In the genomic region with DNA sequence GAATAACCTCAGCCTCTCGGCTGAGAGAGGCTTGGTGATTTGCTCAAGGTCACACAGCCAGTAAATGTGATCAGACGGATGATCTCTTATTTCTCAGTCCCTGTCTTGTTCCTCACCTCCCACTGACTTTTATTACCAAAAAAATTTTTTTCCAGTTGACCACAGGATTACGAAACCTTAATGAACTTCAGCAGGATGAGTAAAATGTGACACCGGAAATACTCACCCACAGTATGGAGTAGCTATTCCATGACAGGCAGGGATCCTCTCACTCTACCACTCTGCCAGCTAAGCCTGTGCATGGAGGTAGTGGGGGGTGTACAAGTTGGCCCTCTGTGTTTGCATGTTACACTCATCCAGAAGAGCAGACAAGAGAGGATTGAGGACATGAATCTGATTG, we compare ENCODE assay signal across 18 cellular contexts.
DNase-seq lines count a peak whose midpoint lies in the region; ATAC-seq and TF ChIP-seq lines count a peak whose summit lies in the region.
"Had no signal": no experiment of that assay in that cellular context is flagged by ENCODE, and none has a peak within 500 bp of the region (broad histone marks: within the 10 kb centered on the region; RNA-seq: fewer than 3 reads in every experiment).

No MANE protein-coding gene starts in this region.

- in situ Hi-C loops in astrocyte of the spinal cord (cut with HindIII; ENCODE audit: low sequenced_read_pairs), result no loop called here

- DNase-seq in AG20443 (ENCODE audit: low spot score), result peak; percentile 68
- DNase-seq in HT1080 (ENCODE audit: low read depth), result peak; percentile 82
- peak; percentile 49 for DNase-seq in astrocyte of the spinal cord (ENCODE audit: low read depth, low spot score)
- peak; percentile 5 for DNase-seq in iris pigment epithelial cell (ENCODE audit: low read depth)
- DNase-seq in cerebellum (ENCODE audit: low spot score), result no peak
- DNase-seq in mucosa of gallbladder (ENCODE audit: low spot score), result no peak
- DNase-seq: activated CD4-positive, alpha-beta T cell treated with anti-CD3 and anti-CD28 coated beads, Interleukin-2, amount 10 ng/mL, durations not matched to agents 24 days and 14 days; activated CD8-positive, alpha-beta memory T cell treated with anti-CD3 and anti-CD28 coated beads, Interleukin-2, amount 10 ng/mL, durations not matched to agents 7 days and 5 days; naive B cell; NCI-H146; NCI-H524 treated with DMSO at 0.1 percent for 48 hours; right cardiac atrium had no signal

- no peak for TF ChIP-seq CTCF in astrocyte of the spinal cord (IDR thresholded peaks at IDR 0.05; ENCODE audit: low read depth, low read length)

- no peak overlapping the region for H3K4me3 ChIP-seq in astrocyte of the spinal cord (ENCODE audit: low read depth, low read length)
- H3K4me3 ChIP-seq: suprapubic skin had no signal

- no peak for ATAC-seq in GM21528 (IDR thresholded peaks at IDR 0.05; ENCODE audit: low FRiP score, unreplicated experiment)
- ATAC-seq in SK-N-SH treated with all-trans-retinoic acid at 6 μM for 48 hours, result no peak
- ATAC-seq: activated CD8-positive, alpha-beta memory T cell treated with anti-CD3 and anti-CD28 coated beads, Interleukin-2, amount 10 ng/mL, durations not matched to agents 7 days and 5 days; activated naive CD4-positive, alpha-beta T cell treated with anti-CD3 and anti-CD28 coated beads, Interleukin-2, amount 50 U/mL, for 72 hours; HCT116; right cardiac atrium; Right ventricle myocardium inferior had no signal

TF ChIP-seq in SK-N-SH treated with all-trans-retinoic acid at 6 μM for 48 hours, 23 proteins besides CTCF, POLR2A, EP300 and RAD21:
- TF ChIP-seq TCF4 (CRISPR knock-in tag; IDR thresholded peaks at IDR 0.05; ENCODE audit: borderline replicate concordance) (no peak), TOX (CRISPR knock-in tag; IDR thresholded peaks at IDR 0.05; ENCODE audit: borderline replicate concordance) (no peak), ISL1 (CRISPR knock-in tag; IDR thresholded peaks at IDR 0.05) (no peak), ESRRG (CRISPR knock-in tag; IDR thresholded peaks at IDR 0.05) (no peak), ZNF8 (CRISPR knock-in tag; IDR thresholded peaks at IDR 0.05) (no peak), RARB (CRISPR knock-in tag; IDR thresholded peaks at IDR 0.05) (no peak), ZNF565 (CRISPR knock-in tag; conservative IDR thresholded peaks at IDR 0.05; ENCODE audit: low read depth) (no peak), PPARA (CRISPR knock-in tag; IDR thresholded peaks at IDR 0.05; ENCODE audit: borderline replicate concordance) (no peak), ARNTL (CRISPR knock-in tag; IDR thresholded peaks at IDR 0.05; ENCODE audit: borderline replicate concordance, low read depth) (no peak), ZNF70 (CRISPR knock-in tag; IDR thresholded peaks at IDR 0.05) (no peak), OSR1 (CRISPR knock-in tag; IDR thresholded peaks at IDR 0.05) (no peak), ZC3H10 (CRISPR knock-in tag; IDR thresholded peaks at IDR 0.05) (no peak), ZFP30 (CRISPR knock-in tag; IDR thresholded peaks at IDR 0.05) (no peak), ZFP3 (CRISPR knock-in tag; IDR thresholded peaks at IDR 0.05) (no peak), GLIS3 (CRISPR knock-in tag; IDR thresholded peaks at IDR 0.05) (no peak)
- TF ChIP-seq, protein P1, sequence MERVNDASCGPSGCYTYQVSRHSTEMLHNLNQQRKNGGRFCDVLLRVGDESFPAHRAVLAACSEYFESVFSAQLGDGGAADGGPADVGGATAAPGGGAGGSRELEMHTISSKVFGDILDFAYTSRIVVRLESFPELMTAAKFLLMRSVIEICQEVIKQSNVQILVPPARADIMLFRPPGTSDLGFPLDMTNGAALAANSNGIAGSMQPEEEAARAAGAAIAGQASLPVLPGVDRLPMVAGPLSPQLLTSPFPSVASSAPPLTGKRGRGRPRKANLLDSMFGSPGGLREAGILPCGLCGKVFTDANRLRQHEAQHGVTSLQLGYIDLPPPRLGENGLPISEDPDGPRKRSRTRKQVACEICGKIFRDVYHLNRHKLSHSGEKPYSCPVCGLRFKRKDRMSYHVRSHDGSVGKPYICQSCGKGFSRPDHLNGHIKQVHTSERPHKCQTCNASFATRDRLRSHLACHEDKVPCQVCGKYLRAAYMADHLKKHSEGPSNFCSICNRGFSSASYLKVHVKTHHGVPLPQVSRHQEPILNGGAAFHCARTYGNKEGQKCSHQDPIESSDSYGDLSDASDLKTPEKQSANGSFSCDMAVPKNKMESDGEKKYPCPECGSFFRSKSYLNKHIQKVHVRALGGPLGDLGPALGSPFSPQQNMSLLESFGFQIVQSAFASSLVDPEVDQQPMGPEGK (CRISPR knock-in tag; IDR thresholded peaks at IDR 0.05; ENCODE audit: borderline replicate concordance), result no peak
- TF ChIP-seq, protein P2, sequence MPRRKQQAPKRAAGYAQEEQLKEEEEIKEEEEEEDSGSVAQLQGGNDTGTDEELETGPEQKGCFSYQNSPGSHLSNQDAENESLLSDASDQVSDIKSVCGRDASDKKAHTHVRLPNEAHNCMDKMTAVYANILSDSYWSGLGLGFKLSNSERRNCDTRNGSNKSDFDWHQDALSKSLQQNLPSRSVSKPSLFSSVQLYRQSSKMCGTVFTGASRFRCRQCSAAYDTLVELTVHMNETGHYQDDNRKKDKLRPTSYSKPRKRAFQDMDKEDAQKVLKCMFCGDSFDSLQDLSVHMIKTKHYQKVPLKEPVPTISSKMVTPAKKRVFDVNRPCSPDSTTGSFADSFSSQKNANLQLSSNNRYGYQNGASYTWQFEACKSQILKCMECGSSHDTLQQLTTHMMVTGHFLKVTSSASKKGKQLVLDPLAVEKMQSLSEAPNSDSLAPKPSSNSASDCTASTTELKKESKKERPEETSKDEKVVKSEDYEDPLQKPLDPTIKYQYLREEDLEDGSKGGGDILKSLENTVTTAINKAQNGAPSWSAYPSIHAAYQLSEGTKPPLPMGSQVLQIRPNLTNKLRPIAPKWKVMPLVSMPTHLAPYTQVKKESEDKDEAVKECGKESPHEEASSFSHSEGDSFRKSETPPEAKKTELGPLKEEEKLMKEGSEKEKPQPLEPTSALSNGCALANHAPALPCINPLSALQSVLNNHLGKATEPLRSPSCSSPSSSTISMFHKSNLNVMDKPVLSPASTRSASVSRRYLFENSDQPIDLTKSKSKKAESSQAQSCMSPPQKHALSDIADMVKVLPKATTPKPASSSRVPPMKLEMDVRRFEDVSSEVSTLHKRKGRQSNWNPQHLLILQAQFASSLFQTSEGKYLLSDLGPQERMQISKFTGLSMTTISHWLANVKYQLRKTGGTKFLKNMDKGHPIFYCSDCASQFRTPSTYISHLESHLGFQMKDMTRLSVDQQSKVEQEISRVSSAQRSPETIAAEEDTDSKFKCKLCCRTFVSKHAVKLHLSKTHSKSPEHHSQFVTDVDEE (CRISPR knock-in tag; IDR thresholded peaks at IDR 0.05), result no peak
- TF ChIP-seq, protein P3, sequence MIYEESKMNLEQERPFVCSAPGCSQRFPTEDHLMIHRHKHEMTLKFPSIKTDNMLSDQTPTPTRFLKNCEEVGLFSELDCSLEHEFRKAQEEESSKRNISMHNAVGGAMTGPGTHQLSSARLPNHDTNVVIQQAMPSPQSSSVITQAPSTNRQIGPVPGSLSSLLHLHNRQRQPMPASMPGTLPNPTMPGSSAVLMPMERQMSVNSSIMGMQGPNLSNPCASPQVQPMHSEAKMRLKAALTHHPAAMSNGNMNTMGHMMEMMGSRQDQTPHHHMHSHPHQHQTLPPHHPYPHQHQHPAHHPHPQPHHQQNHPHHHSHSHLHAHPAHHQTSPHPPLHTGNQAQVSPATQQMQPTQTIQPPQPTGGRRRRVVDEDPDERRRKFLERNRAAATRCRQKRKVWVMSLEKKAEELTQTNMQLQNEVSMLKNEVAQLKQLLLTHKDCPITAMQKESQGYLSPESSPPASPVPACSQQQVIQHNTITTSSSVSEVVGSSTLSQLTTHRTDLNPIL (CRISPR knock-in tag; IDR thresholded peaks at IDR 0.05; ENCODE audit: low read depth), result no peak
- TF ChIP-seq, protein P4, sequence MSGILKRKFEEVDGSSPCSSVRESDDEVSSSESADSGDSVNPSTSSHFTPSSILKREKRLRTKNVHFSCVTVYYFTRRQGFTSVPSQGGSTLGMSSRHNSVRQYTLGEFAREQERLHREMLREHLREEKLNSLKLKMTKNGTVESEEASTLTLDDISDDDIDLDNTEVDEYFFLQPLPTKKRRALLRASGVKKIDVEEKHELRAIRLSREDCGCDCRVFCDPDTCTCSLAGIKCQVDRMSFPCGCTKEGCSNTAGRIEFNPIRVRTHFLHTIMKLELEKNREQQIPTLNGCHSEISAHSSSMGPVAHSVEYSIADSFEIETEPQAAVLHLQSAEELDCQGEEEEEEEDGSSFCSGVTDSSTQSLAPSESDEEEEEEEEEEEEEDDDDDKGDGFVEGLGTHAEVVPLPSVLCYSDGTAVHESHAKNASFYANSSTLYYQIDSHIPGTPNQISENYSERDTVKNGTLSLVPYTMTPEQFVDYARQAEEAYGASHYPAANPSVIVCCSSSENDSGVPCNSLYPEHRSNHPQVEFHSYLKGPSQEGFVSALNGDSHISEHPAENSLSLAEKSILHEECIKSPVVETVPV (CRISPR knock-in tag; IDR thresholded peaks at IDR 0.05), result no peak

Comparison
In these comparisons a context has a peak if more than half of its experiments do, and no peak if none do; other contexts are left out.
1. DNase-seq: peak in AG20443 (single experiment), HT1080 (single experiment), astrocyte of the spinal cord (single experiment) and iris pigment epithelial cell (single experiment); none in cerebellum (single experiment) and mucosa of gallbladder (single experiment).